ENCODE assay signal across 8 cellular contexts in genomic region chr12:98440165-98440581, GRCh38.
DNase-seq lines count a peak whose midpoint lies in the region; ATAC-seq and TF ChIP-seq lines count a peak whose summit lies in the region.

No MANE protein-coding gene starts in this region.

- peaks cover 1% of the 10 kb centered on the region for H3K27me3 Mint-ChIP-seq in dendritic cell treated with granulocyte-macrophage colony-stimulating factor and Interleukin-4, amounts not matched to agents 40 ng/mL and 50 ng/mL, for 4 days
- peaks cover 38 to 60% of the 10 kb centered on the region in 2 donors for H3K27me3 Mint-ChIP-seq in stimulated activated naive B cell treated with anti-CD40 and anti-IgM and Interleukin-4, amounts not matched to agents 10 μg/mL and 1 μg/mL and 100 μg/mL, for 72 hours
- H3K27me3 Mint-ChIP-seq in activated T-cell treated with anti-CD3 and anti-CD28 coated beads, Interleukin-2, amount 50 U/mL, for 4 hours (ENCODE audit: low read depth) = peaks cover 34% of the 10 kb centered on the region

- H3K27ac Mint-ChIP-seq in dendritic cell treated with granulocyte-macrophage colony-stimulating factor and Interleukin-4, amounts not matched to agents 40 ng/mL and 50 ng/mL, for 4 days = peak overlapping the region; percentile 92
- no peak overlapping the region for H3K27ac Mint-ChIP-seq in stimulated activated naive B cell treated with anti-CD40 and anti-IgM and Interleukin-4, amounts not matched to agents 10 μg/mL and 1 μg/mL and 100 μg/mL, for 72 hours

- intact Hi-C loops in dendritic cell treated with granulocyte-macrophage colony-stimulating factor and Interleukin-4, amounts not matched to agents 40 ng/mL and 50 ng/mL, for 4 days (cut with micrococcal nuclease) = loop anchor here (1.0 to 5.0 kb wide), 2 partner anchors 62 to 75 kb away; partner anchors contain the start of gene TMPO

- H3K4me3 Mint-ChIP-seq in dendritic cell treated with granulocyte-macrophage colony-stimulating factor and Interleukin-4, amounts not matched to agents 40 ng/mL and 50 ng/mL, for 4 days = peak overlapping the region; percentile 55
- no peak overlapping the region for H3K4me3 Mint-ChIP-seq in stimulated activated naive B cell treated with anti-CD40 and anti-IgM and Interleukin-4, amounts not matched to agents 10 μg/mL and 1 μg/mL and 100 μg/mL, for 72 hours
- no peak overlapping the region for H3K4me3 Mint-ChIP-seq in activated T-cell treated with anti-CD3 and anti-CD28 coated beads, Interleukin-2, amount 50 U/mL, for 4 hours

- H3K9me3 Mint-ChIP-seq in dendritic cell treated with granulocyte-macrophage colony-stimulating factor and Interleukin-4, amounts not matched to agents 40 ng/mL and 50 ng/mL, for 4 days = peaks cover 5% of the 10 kb centered on the region
- peaks cover 3 to 6% of the 10 kb centered on the region in 2 donors for H3K9me3 Mint-ChIP-seq in stimulated activated naive B cell treated with anti-CD40 and anti-IgM and Interleukin-4, amounts not matched to agents 10 μg/mL and 1 μg/mL and 100 μg/mL, for 72 hours
- peaks cover 7% of the 10 kb centered on the region for H3K9me3 Mint-ChIP-seq in activated T-cell treated with anti-CD3 and anti-CD28 coated beads, Interleukin-2, amount 50 U/mL, for 4 hours

- no peak for TF ChIP-seq CTCF in AG09309 (IDR thresholded peaks at IDR 0.05; ENCODE audit: control insufficient read depth, insufficient read depth, low read depth, low read length, missing control alignments)

- H3K4me3 ChIP-seq in AG09309 (ENCODE audit: control insufficient read depth, low read depth, low read length) = no peak overlapping the region

- H3K4me1 Mint-ChIP-seq in dendritic cell treated with granulocyte-macrophage colony-stimulating factor and Interleukin-4, amounts not matched to agents 40 ng/mL and 50 ng/mL, for 4 days (ENCODE audit: low read depth) = peaks cover 50% of the 10 kb centered on the region
- H3K4me1 Mint-ChIP-seq in stimulated activated naive B cell treated with anti-CD40 and anti-IgM and Interleukin-4, amounts not matched to agents 10 μg/mL and 1 μg/mL and 100 μg/mL, for 72 hours = peaks cover 0 to 3% of the 10 kb centered on the region in 2 donors
- no peaks in the 10 kb centered on the region for H3K4me1 Mint-ChIP-seq in activated T-cell treated with anti-CD3 and anti-CD28 coated beads, Interleukin-2, amount 50 U/mL, for 4 hours (ENCODE audit: low read depth)

- H3K36me3 Mint-ChIP-seq in dendritic cell treated with granulocyte-macrophage colony-stimulating factor and Interleukin-4, amounts not matched to agents 40 ng/mL and 50 ng/mL, for 4 days (ENCODE audit: low read depth) = no peaks in the 10 kb centered on the region
- H3K36me3 Mint-ChIP-seq in stimulated activated naive B cell treated with anti-CD40 and anti-IgM and Interleukin-4, amounts not matched to agents 10 μg/mL and 1 μg/mL and 100 μg/mL, for 72 hours = peaks cover 0 to 7% of the 10 kb centered on the region in 2 donors
- no peaks in the 10 kb centered on the region for H3K36me3 Mint-ChIP-seq in activated T-cell treated with anti-CD3 and anti-CD28 coated beads, Interleukin-2, amount 50 U/mL, for 4 hours (ENCODE audit: insufficient read depth)

- no peak for ATAC-seq in stimulated activated naive B cell treated with anti-CD40 and anti-IgM and Interleukin-4, amounts not matched to agents 10 μg/mL and 1 μg/mL and 100 μg/mL, for 72 hours (replicated peaks)
- ATAC-seq in activated T-cell treated with anti-CD3 and anti-CD28 coated beads, Interleukin-2, amount 50 U/mL, for 4 hours = no peak

- DNase-seq in AG09309 (ENCODE audit: low read depth) (peak; percentile 95), NCI-H460 (ENCODE audit: extremely low read depth, low read depth) (peak; percentile 46), mucosa of gallbladder (ENCODE audit: low spot score) (peak; percentile 74), NCI-H774 (lab: John Stamatoyannopoulos, UW) (no peak)
- no peak for DNase-seq in stimulated activated naive B cell treated with anti-CD40 and anti-IgM and Interleukin-4, amounts not matched to agents 10 μg/mL and 1 μg/mL and 100 μg/mL, for 72 hours
- DNase-seq in activated CD4-positive, alpha-beta T cell treated with anti-CD3 and anti-CD28 coated beads for 1 hour = no peak
- no peak for DNase-seq in activated T-cell treated with anti-CD3 and anti-CD28 coated beads, Interleukin-2, amount 50 U/mL, for 4 hours

Comparison
In these comparisons a context has a peak if more than half of its experiments do, and no peak if none do; other contexts are left out.
1. DNase-seq: peak in AG09309 (single experiment), NCI-H460 (single experiment) and mucosa of gallbladder (single experiment); none in stimulated activated naive B cell treated with anti-CD40 and anti-IgM and Interleukin-4, amounts not matched to agents 10 μg/mL and 1 μg/mL and 100 μg/mL, for 72 hours (single experiment), NCI-H774 (single experiment), activated CD4-positive, alpha-beta T cell treated with anti-CD3 and anti-CD28 coated beads for 1 hour (single experiment) and activated T-cell treated with anti-CD3 and anti-CD28 coated beads, Interleukin-2, amount 50 U/mL, for 4 hours (single experiment).